Comparison of ENCODE assay signal across 26 cellular contexts in the genomic region with DNA sequence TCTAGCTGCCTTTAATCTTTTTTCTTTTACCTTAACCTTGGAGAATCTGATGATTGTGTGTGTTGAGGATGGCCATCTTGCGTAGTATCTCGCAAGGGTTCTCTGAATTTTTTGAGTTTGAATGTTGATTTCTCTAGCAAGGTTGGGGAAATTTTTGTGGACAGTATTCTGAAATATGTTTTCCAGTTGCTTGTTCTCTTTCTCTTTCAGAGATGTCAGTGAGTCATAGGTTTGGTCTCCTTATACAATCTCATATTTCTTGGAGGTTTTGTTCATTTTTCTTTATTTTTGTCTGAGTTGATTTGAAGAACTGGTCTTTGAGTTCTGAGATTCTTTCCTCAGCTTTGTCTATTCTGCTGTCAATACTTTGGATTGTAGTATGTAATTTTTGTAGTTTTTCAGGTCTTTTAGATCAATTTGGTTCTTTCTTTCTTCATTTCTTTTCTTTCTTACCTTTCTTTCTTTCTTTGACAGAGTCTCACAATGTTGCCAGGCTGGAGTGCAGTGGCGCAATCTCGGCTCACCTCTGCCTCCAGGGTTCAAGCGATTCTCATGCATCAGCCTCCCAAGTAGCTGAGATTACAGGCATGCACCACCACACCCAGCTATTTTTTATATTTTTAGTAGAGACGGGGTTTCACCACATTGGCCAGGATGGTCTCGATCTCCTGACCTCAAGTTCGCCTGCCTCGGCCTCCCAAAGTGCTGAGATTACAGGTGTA.
A peak's percentile ranks its signal among the peaks of the same experiment; 100 is the strongest.
DNase-seq lines count a peak whose midpoint lies in the region; ATAC-seq and TF ChIP-seq lines count a peak whose summit lies in the region.
"Had no signal": no experiment of that assay in that cellular context is flagged by ENCODE, and none has a peak within 500 bp of the region (broad histone marks: within the 10 kb centered on the region; RNA-seq: fewer than 3 reads in every experiment).

No MANE protein-coding gene starts in this region.

- no peak overlapping the region for H3K4ac ChIP-seq in trophoblast cell (ENCODE audit: low read depth, low read length)

- no peaks in the 10 kb centered on the region for H3K36me3 Mint-ChIP-seq in Calu3 (ENCODE audit: insufficient read depth, unreplicated experiment)
- H3K36me3 Mint-ChIP-seq: brain, CD14-positive monocyte had no signal

- H4K12ac ChIP-seq in trophoblast cell (ENCODE audit: low read depth, low read length), result no peak overlapping the region

- H3K27me3 ChIP-seq in trophoblast cell (ENCODE audit: insufficient read depth, low read length), result no peaks in the 10 kb centered on the region
- H3K27me3 ChIP-seq in tibial nerve, result no peaks in the 10 kb centered on the region
- H3K27me3 ChIP-seq: esophagus muscularis mucosa, neutrophil, Peyer's patch, SJCRH30, suprapubic skin had no signal

- H3K4me1 Mint-ChIP-seq in Calu3 (ENCODE audit: low read depth, unreplicated experiment), result no peaks in the 10 kb centered on the region
- H3K4me1 Mint-ChIP-seq: brain, CD14-positive monocyte, endodermal cell had no signal

- H4K91ac ChIP-seq in trophoblast cell (ENCODE audit: low read depth, low read length), result no peak overlapping the region

- CTCF ChIA-PET in Calu3 (lab: Charles Lee), result no interaction called here

- H3K23ac ChIP-seq in trophoblast cell (ENCODE audit: low read length), result no peak overlapping the region

- DNase-seq in ELR (ENCODE audit: low read depth) (peak; percentile 23), fibroblast of mammary gland (ENCODE audit: low read depth) (peak; percentile 44), trophoblast cell (peak; percentile 54 to 64), pons (ENCODE audit: low spot score) (no peak), Calu3 (no peak), tibial nerve (ENCODE audit: low spot score in 2 of 2) (no peak), HuH-7 (ENCODE audit: low spot score) (no peak)
- DNase-seq: activated CD4-positive, alpha-beta T cell treated with anti-CD3 and anti-CD28 coated beads for 1 hour; activated effector memory CD4-positive, alpha-beta T cell treated with anti-CD3 and anti-CD28 coated beads, Interleukin-2, amount 50 U/mL, for 16 hours; endodermal cell; head of caudate nucleus; KG1; NCI-H2171; NCI-H524 treated with DMSO at 0.1 percent for 48 hours; Peyer's patch; SJCRH30; stimulated activated CD4-positive, alpha-beta T cell treated with anti-CD3 and anti-CD28 coated beads, Interleukin-2, amount 100 ng/mL, for 24 hours; T-helper 1 cell had no signal

- no CpG with 5 or more reads among the region's 9 CpGs for WGBS in trophoblast cell (ENCODE audit: extremely low coverage, insufficient coverage, insufficient read length)
- WGBS in tibial nerve, 2 donors, result 88 to 97% methylated on average over 9 of the region's 9 CpGs

- H3K4me1 ChIP-seq in trophoblast cell (ENCODE audit: control insufficient read depth in 1 of 2, insufficient read depth in 2 of 2, low read length in 2 of 2), result peaks cover 0 to 2% of the 10 kb centered on the region in 2 experiments
- no peaks in the 10 kb centered on the region for H3K4me1 ChIP-seq in tibial nerve
- H3K4me1 ChIP-seq: esophagus muscularis mucosa, Peyer's patch, SJCRH30, suprapubic skin had no signal

- no peak overlapping the region for H2BK120ac ChIP-seq in trophoblast cell (ENCODE audit: insufficient read depth, low read length, poor library complexity)

- intact Hi-C loops in Calu3 (cut with micrococcal nuclease; ENCODE audit: unreplicated experiment), result no loop called here

- H3K36me3 ChIP-seq in trophoblast cell (ENCODE audit: control insufficient read depth in 1 of 2, insufficient read depth in 2 of 2, low read length in 2 of 2), result no peaks in the 10 kb centered on the region
- no peaks in the 10 kb centered on the region for H3K36me3 ChIP-seq in tibial nerve
- H3K36me3 ChIP-seq: esophagus muscularis mucosa, neutrophil, Peyer's patch, SJCRH30, suprapubic skin had no signal

- no peak overlapping the region for H3K4me3 ChIP-seq in fibroblast of mammary gland (ENCODE audit: control insufficient read depth, low read depth, low read length)
- no peak overlapping the region for H3K4me3 ChIP-seq in trophoblast cell (ENCODE audit: low read depth, low read length)
- H3K4me3 ChIP-seq in tibial nerve, result no peak overlapping the region
- H3K4me3 ChIP-seq: coronary artery, esophagus muscularis mucosa, Peyer's patch, SJCRH30, smooth muscle cell, suprapubic skin had no signal

- no peak overlapping the region for H3K4me2 ChIP-seq in trophoblast cell (ENCODE audit: low read length)
- H3K4me2 ChIP-seq: smooth muscle cell had no signal

- H3K27me3 Mint-ChIP-seq in Calu3 (ENCODE audit: unreplicated experiment), result no peaks in the 10 kb centered on the region

- no peak overlapping the region for H3K27ac Mint-ChIP-seq in Calu3 (ENCODE audit: unreplicated experiment)
- H3K27ac Mint-ChIP-seq: brain, CD14-positive monocyte, endodermal cell had no signal

- H4K8ac ChIP-seq in trophoblast cell (ENCODE audit: low read depth, low read length), result no peak overlapping the region

- peak; percentile 78 for ATAC-seq in SK-N-SH treated with all-trans-retinoic acid at 6 μM for 48 hours

- TF ChIP-seq EP300 in tibial nerve (IDR thresholded peaks at IDR 0.05), result no peak

- H3K9me3 Mint-ChIP-seq in Calu3 (ENCODE audit: low read depth, unreplicated experiment), result no peaks in the 10 kb centered on the region
- H3K9me3 Mint-ChIP-seq: endodermal cell had no signal

- H2BK5ac ChIP-seq in trophoblast cell (ENCODE audit: low read depth, low read length, poor library complexity), result no peak overlapping the region

- H3K79me1 ChIP-seq in trophoblast cell (ENCODE audit: low read length), result no peaks in the 10 kb centered on the region

- H2AFZ ChIP-seq in trophoblast cell (ENCODE audit: insufficient read depth, low read length, poor library complexity), result no peak overlapping the region

- H3K4me3 Mint-ChIP-seq in Calu3 (ENCODE audit: low read depth, unreplicated experiment), result no peak overlapping the region
- H3K4me3 Mint-ChIP-seq: brain, CD14-positive monocyte, endodermal cell had no signal

- no peak overlapping the region for H3K14ac ChIP-seq in trophoblast cell (ENCODE audit: low read length)

- H3K9ac ChIP-seq in trophoblast cell (ENCODE audit: low read length), result no peak overlapping the region

- TF ChIP-seq CTCF in fibroblast of mammary gland (conservative IDR thresholded peaks at IDR 0.05; ENCODE audit: control insufficient read depth, insufficient read depth, low read depth, low read length), result no peak
- no peak for TF ChIP-seq CTCF in Calu3 (IDR thresholded peaks at IDR 0.05; ENCODE audit: unreplicated experiment)
- no peak for TF ChIP-seq CTCF in tibial nerve (IDR thresholded peaks at IDR 0.05)

- H3K27ac ChIP-seq in trophoblast cell (ENCODE audit: low read depth, low read length) (no peak overlapping the region), tibial nerve (no peak overlapping the region)
- H3K27ac ChIP-seq: coronary artery, esophagus muscularis mucosa, neutrophil, Peyer's patch, SJCRH30, suprapubic skin had no signal

- no peak overlapping the region for H2AK5ac ChIP-seq in trophoblast cell (ENCODE audit: low read length)

- no peaks in the 10 kb centered on the region for H3K79me2 ChIP-seq in trophoblast cell (ENCODE audit: control insufficient read depth, insufficient read depth, low read length, poor library complexity)

- H3K18ac ChIP-seq in trophoblast cell (ENCODE audit: low read length), result no peak overlapping the region

- BruUV-seq in Calu3 (replicated peaks; lab: Mats Ljungman, UMichigan), result no TSS peak

- no peak overlapping the region for H2BK12ac ChIP-seq in trophoblast cell (ENCODE audit: low read length)

- H3K9me3 ChIP-seq in trophoblast cell (ENCODE audit: insufficient read depth, low read depth, low read length) (peaks cover 2% of the 10 kb centered on the region), tibial nerve (no peaks in the 10 kb centered on the region)
- H3K9me3 ChIP-seq: neutrophil, Peyer's patch, suprapubic skin had no signal

- TF ChIP-seq POLR2A in tibial nerve (IDR thresholded peaks at IDR 0.05), result no peak

TF ChIP-seq in SK-N-SH treated with all-trans-retinoic acid at 6 μM for 48 hours, 23 proteins besides CTCF, POLR2A, EP300 and RAD21:
- no peak for TF ChIP-seq ARNTL (CRISPR knock-in tag; IDR thresholded peaks at IDR 0.05; ENCODE audit: borderline replicate concordance, low read depth)
- TF ChIP-seq ZNF70 (CRISPR knock-in tag; IDR thresholded peaks at IDR 0.05), result no peak
- TF ChIP-seq, protein P1, sequence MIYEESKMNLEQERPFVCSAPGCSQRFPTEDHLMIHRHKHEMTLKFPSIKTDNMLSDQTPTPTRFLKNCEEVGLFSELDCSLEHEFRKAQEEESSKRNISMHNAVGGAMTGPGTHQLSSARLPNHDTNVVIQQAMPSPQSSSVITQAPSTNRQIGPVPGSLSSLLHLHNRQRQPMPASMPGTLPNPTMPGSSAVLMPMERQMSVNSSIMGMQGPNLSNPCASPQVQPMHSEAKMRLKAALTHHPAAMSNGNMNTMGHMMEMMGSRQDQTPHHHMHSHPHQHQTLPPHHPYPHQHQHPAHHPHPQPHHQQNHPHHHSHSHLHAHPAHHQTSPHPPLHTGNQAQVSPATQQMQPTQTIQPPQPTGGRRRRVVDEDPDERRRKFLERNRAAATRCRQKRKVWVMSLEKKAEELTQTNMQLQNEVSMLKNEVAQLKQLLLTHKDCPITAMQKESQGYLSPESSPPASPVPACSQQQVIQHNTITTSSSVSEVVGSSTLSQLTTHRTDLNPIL (CRISPR knock-in tag; IDR thresholded peaks at IDR 0.05; ENCODE audit: low read depth), result no peak
- TF ChIP-seq, protein P2, sequence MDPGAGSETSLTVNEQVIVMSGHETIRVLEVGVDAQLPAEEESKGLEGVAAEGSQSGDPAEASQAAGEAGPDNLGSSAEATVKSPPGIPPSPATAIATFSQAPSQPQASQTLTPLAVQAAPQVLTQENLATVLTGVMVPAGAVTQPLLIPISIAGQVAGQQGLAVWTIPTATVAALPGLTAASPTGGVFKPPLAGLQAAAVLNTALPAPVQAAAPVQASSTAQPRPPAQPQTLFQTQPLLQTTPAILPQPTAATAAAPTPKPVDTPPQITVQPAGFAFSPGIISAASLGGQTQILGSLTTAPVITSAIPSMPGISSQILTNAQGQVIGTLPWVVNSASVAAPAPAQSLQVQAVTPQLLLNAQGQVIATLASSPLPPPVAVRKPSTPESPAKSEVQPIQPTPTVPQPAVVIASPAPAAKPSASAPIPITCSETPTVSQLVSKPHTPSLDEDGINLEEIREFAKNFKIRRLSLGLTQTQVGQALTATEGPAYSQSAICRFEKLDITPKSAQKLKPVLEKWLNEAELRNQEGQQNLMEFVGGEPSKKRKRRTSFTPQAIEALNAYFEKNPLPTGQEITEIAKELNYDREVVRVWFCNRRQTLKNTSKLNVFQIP (CRISPR knock-in tag; IDR thresholded peaks at IDR 0.05; ENCODE audit: borderline replicate concordance, low read depth), result no peak
TF ChIP-seq in SK-N-SH treated with all-trans-retinoic acid at 6 μM for 48 hours: peak in this region for 0.

Comparison
In these comparisons a context has a peak if more than half of its experiments do, and no peak if none do; other contexts are left out.
1. DNase-seq: peak in ELR (single experiment), fibroblast of mammary gland (single experiment) and trophoblast cell (2 of 2); none in pons (single experiment), Calu3 (single experiment), tibial nerve (0 of 2) and HuH-7 (single experiment).